28 cellular contexts compared by ENCODE assay signal in genomic region chr17:55676274-55676673, GRCh38. TPM values are rescaled to one million over a fixed set of nuclear protein-coding genes. Genes with fewer than 3 reads are reported as not detected.
"Had no signal": no experiment of that assay in that cellular context is flagged by ENCODE, and none has a peak within 500 bp of the region (broad histone marks: within the 10 kb centered on the region; RNA-seq: fewer than 3 reads in every experiment).

No MANE protein-coding gene starts in this region.

- DNase-seq: natural killer cell; occipital lobe; ovary; posterior cingulate gyrus; psoas muscle; right cardiac atrium; right lobe of liver; sigmoid colon; small intestine; stimulated activated CD4-positive, alpha-beta T cell treated with anti-CD3 and anti-CD28 coated beads, Interleukin-15, amount 100 ng/mL, for 24 hours; stimulated activated CD4-positive, alpha-beta T cell treated with anti-CD3 and anti-CD28 coated beads, Interleukin-2, amount 100 ng/mL, for 24 hours; stimulated activated CD4-positive, alpha-beta T cell treated with anti-CD3 and anti-CD28 coated beads, Interleukin-2, amount 100 ng/mL, for 48 hours; stimulated activated CD4-positive, alpha-beta T cell treated with anti-CD3 and anti-CD28 coated beads, Interleukin-4, amount 100 ng/mL, for 24 hours; stimulated activated naive B cell treated with anti-CD40 and anti-IgM and Interleukin-4, amounts not matched to agents 10 μg/mL and 1 μg/mL and 100 μg/mL, for 72 hours; stimulated activated naive CD4-positive, alpha-beta T cell treated with Interleukin-2 at 50 U/mL for 16 hours; stomach; thyroid gland; trophoblast cell had no signal

- H3K36me3 ChIP-seq: neural progenitor cell, ovary, right lobe of liver, sigmoid colon, stomach, thoracic aorta, thyroid gland, tibial nerve, upper lobe of left lung had no signal

- H3K9me3 ChIP-seq: ovary, psoas muscle, right lobe of liver, sigmoid colon, stomach, thoracic aorta, thyroid gland, tibial nerve, upper lobe of left lung had no signal

- H3K27me3 ChIP-seq: neural progenitor cell, ovary, right lobe of liver, sigmoid colon, stomach, thyroid gland, tibial nerve, upper lobe of left lung had no signal

- H3K79me2 ChIP-seq: parathyroid adenoma had no signal

- H3K27ac ChIP-seq: neural progenitor cell, ovary, parathyroid adenoma, psoas muscle, right lobe of liver, sigmoid colon, stomach, thoracic aorta, thyroid gland, tibial nerve, upper lobe of left lung had no signal

- H3K4me1 Mint-ChIP-seq: natural killer cell, nephron, neural progenitor cell had no signal

- H3K4me3 ChIP-seq: neural progenitor cell, ovary, psoas muscle, right lobe of liver, sigmoid colon, stomach, thoracic aorta, thyroid gland, tibial nerve, upper lobe of left lung had no signal

- H3K4me1 ChIP-seq: neural progenitor cell, parathyroid adenoma, psoas muscle, right lobe of liver, sigmoid colon, thyroid gland had no signal

- H3K4me2 ChIP-seq: neural progenitor cell had no signal

- H3K9me3 Mint-ChIP-seq: neural progenitor cell; stimulated activated effector memory CD8-positive, alpha-beta T cell treated with anti-CD3 and anti-CD28 coated beads, Interleukin-12 subunit alpha, Interleukin-12 subunit beta, amount 100 ng/mL, for 72 hours had no signal

- H3K36me3 Mint-ChIP-seq: natural killer cell; neural progenitor cell; stimulated activated effector memory CD8-positive, alpha-beta T cell treated with anti-CD3 and anti-CD28 coated beads, Interleukin-12 subunit alpha, Interleukin-12 subunit beta, amount 100 ng/mL, for 72 hours had no signal

- H3K4me3 Mint-ChIP-seq: natural killer cell; nephron; neural progenitor cell; stimulated activated effector memory CD8-positive, alpha-beta T cell treated with anti-CD3 and anti-CD28 coated beads, Interleukin-12 subunit alpha, Interleukin-12 subunit beta, amount 100 ng/mL, for 72 hours; stimulated activated naive B cell treated with anti-CD40 and anti-IgM and Interleukin-4, amounts not matched to agents 10 μg/mL and 1 μg/mL and 100 μg/mL, for 72 hours; stimulated activated naive CD8-positive, alpha-beta T cell treated with anti-CD3 and anti-CD28 coated beads, Interleukin-15, Interleukin-2, amounts not matched to agents 100 ng/mL and 50 ng/mL, for 24 hours had no signal

- H3K27me3 Mint-ChIP-seq: progenitor cell of endocrine pancreas had no signal

- ATAC-seq: natural killer cell; psoas muscle; right lobe of liver; stimulated activated effector memory CD8-positive, alpha-beta T cell treated with anti-CD3 and anti-CD28 coated beads, Interleukin-12 subunit alpha, Interleukin-12 subunit beta, amount 100 ng/mL, for 72 hours; stimulated activated naive B cell treated with anti-CD40 and anti-IgM and Interleukin-4, amounts not matched to agents 10 μg/mL and 1 μg/mL and 100 μg/mL, for 72 hours had no signal

- H2AFZ ChIP-seq: neural progenitor cell, parathyroid adenoma had no signal

- H3K27ac Mint-ChIP-seq: natural killer cell; nephron; neural progenitor cell; progenitor cell of endocrine pancreas; stimulated activated effector memory CD8-positive, alpha-beta T cell treated with anti-CD3 and anti-CD28 coated beads, Interleukin-12 subunit alpha, Interleukin-12 subunit beta, amount 100 ng/mL, for 72 hours; stimulated activated naive B cell treated with anti-CD40 and anti-IgM and Interleukin-4, amounts not matched to agents 10 μg/mL and 1 μg/mL and 100 μg/mL, for 72 hours; stimulated activated naive CD8-positive, alpha-beta T cell treated with anti-CD3 and anti-CD28 coated beads, Interleukin-15, Interleukin-2, amounts not matched to agents 100 ng/mL and 50 ng/mL, for 24 hours had no signal

RNA-seq across cellular contexts. Expression of gene TMEM100, which starts 46.4 kb away (rescaled TPM):
- total RNA-seq: natural killer cell had no signal
- polyA plus RNA-seq: neural cell had no signal
